ENCODE assay signal across 1 cellular context in the genomic region with DNA sequence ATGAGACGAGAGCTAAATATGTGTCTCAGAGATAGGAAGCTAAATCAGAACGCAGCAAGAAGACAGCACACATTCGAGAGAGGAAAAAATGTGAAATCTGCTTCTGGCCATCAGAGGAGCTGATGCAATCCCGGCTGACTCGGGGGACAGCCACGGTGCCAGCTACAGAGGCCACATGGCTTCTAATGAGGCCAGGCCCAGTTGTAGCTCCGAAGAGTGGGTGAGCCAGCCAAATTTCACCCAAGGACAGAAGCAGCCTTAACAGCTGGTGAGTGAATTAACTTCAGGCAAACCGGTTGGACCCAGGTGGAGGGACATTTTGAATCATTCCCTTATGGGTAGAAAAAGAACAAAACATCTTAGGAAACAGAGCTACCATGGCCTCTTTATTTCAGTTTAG.
TF ChIP-seq lines count a peak whose summit lies in the region.

No MANE protein-coding gene starts in this region.

TF ChIP-seq in WTC11, 78 proteins besides CTCF, POLR2A, EP300 and RAD21 (continued from another document):
- TF ChIP-seq, protein P1, sequence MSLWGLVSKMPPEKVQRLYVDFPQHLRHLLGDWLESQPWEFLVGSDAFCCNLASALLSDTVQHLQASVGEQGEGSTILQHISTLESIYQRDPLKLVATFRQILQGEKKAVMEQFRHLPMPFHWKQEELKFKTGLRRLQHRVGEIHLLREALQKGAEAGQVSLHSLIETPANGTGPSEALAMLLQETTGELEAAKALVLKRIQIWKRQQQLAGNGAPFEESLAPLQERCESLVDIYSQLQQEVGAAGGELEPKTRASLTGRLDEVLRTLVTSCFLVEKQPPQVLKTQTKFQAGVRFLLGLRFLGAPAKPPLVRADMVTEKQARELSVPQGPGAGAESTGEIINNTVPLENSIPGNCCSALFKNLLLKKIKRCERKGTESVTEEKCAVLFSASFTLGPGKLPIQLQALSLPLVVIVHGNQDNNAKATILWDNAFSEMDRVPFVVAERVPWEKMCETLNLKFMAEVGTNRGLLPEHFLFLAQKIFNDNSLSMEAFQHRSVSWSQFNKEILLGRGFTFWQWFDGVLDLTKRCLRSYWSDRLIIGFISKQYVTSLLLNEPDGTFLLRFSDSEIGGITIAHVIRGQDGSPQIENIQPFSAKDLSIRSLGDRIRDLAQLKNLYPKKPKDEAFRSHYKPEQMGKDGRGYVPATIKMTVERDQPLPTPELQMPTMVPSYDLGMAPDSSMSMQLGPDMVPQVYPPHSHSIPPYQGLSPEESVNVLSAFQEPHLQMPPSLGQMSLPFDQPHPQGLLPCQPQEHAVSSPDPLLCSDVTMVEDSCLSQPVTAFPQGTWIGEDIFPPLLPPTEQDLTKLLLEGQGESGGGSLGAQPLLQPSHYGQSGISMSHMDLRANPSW (CRISPR knock-in tag; conservative IDR thresholded peaks at IDR 0.05; ENCODE audit: low read depth) = no peak
